27 cellular contexts compared by ENCODE assay signal in genomic region chr9:11805969-11806368, GRCh38.
"Had no signal": no experiment of that assay in that cellular context is flagged by ENCODE, and none has a peak within 500 bp of the region (broad histone marks: within the 10 kb centered on the region; RNA-seq: fewer than 3 reads in every experiment).

No MANE protein-coding gene starts in this region.

- H3K9me3 ChIP-seq: suprapubic skin, testis, thoracic aorta, thyroid gland, upper lobe of right lung, uterus, vagina had no signal

- ATAC-seq: stimulated activated effector memory CD8-positive, alpha-beta T cell treated with anti-CD3 and anti-CD28 coated beads, Interleukin-12 subunit alpha, Interleukin-12 subunit beta, amount 100 ng/mL, for 72 hours; stimulated activated memory B cell treated with anti-CD40 and anti-IgM and Interleukin-4, amounts not matched to agents 10 μg/mL and 1 μg/mL and 100 μg/mL, for 72 hours; stimulated activated naive B cell treated with anti-CD40 and anti-IgM and Interleukin-4, amounts not matched to agents 10 μg/mL and 1 μg/mL and 100 μg/mL, for 72 hours; stimulated activated naive CD8-positive, alpha-beta T cell treated with anti-CD3 and anti-CD28 coated beads, Interleukin-15, amount 100 ng/mL, for 72 hours; stimulated activated naive CD8-positive, alpha-beta T cell treated with anti-CD3 and anti-CD28 coated beads, Interleukin-15, Interleukin-2, amounts not matched to agents 100 U/mL and 50 U/mL, for 24 hours; upper lobe of right lung had no signal

- H3K4me3 ChIP-seq: stomach, suprapubic skin, testis, thoracic aorta, thyroid gland, tibial artery, tibial nerve, transverse colon, upper lobe of left lung, upper lobe of right lung, uterus, vagina had no signal

- H3K27ac ChIP-seq: stomach, suprapubic skin, testis, thoracic aorta, thyroid gland, tibial artery, tibial nerve, transverse colon, upper lobe of left lung, upper lobe of right lung, uterus, vagina had no signal

- FAIRE-seq: urothelium cell line had no signal

- H3K4me1 ChIP-seq: stomach, suprapubic skin, testis, thyroid gland, tibial artery, tibial nerve, transverse colon, upper lobe of left lung, upper lobe of right lung, uterus, vagina had no signal

- DNase-seq: stimulated activated CD4-positive, alpha-beta T cell treated with anti-CD3 and anti-CD28 coated beads, Interleukin-2, amount 100 ng/mL, for 48 hours; stimulated activated CD4-positive, alpha-beta T cell treated with anti-CD3 and anti-CD28 coated beads, Interleukin-4, amount 100 ng/mL, for 1 hour; stimulated activated CD4-positive, alpha-beta T cell treated with anti-CD3 and anti-CD28 coated beads, Interleukin-4, amount 100 ng/mL, for 24 hours; stimulated activated CD4-positive, alpha-beta T cell treated with anti-CD3 and anti-CD28 coated beads, Interleukin-4, amount 100 ng/mL, for 4 hours; stimulated activated CD8-positive, alpha-beta memory T cell treated with anti-CD3 and anti-CD28 coated beads, Interleukin-4, amount 100 ng/mL, for 48 hours; stimulated activated naive B cell treated with anti-CD40 and anti-IgM and Interleukin-4, amounts not matched to agents 10 μg/mL and 1 μg/mL and 100 μg/mL, for 72 hours; stimulated activated naive CD4-positive, alpha-beta T cell; stimulated activated naive CD4-positive, alpha-beta T cell treated with Interleukin-2 at 50 U/mL for 16 hours; stimulated activated naive CD8-positive, alpha-beta T cell treated with anti-CD3 and anti-CD28 coated beads, Interleukin-15, amount 100 ng/mL, for 72 hours; stimulated activated naive CD8-positive, alpha-beta T cell treated with anti-CD3 and anti-CD28 coated beads, Interleukin-15, Interleukin-2, amounts not matched to agents 100 U/mL and 50 U/mL, for 24 hours; stomach; substantia nigra; testis; thyroid gland; tibial artery; transverse colon; trophoblast cell; upper lobe of left lung; upper lobe of right lung; uterus had no signal

- H3K36me3 ChIP-seq: stomach, suprapubic skin, thoracic aorta, thyroid gland, tibial artery, tibial nerve, transverse colon, upper lobe of left lung, upper lobe of right lung, uterus, vagina had no signal

- H3K27me3 ChIP-seq: stomach, suprapubic skin, testis, thyroid gland, tibial artery, tibial nerve, transverse colon, upper lobe of left lung, upper lobe of right lung, uterus, vagina had no signal
